In the genomic region with DNA sequence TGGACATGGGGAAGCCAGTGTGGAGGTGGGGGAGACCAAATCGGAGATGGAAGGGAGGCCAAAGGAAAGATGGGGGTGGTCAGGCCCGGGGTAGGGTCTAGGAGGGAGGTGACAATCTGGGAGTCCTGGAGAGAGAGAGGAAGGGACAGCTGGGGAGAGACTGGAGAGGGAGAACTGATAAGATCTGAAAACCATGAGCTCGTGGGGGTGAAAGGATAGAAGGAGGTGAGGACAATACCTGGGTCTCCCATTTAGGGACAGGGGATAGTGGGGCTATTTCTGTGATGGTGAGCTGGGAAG, we compare ENCODE assay signal across 18 cellular contexts. TPM values are rescaled to one million over a fixed set of nuclear protein-coding genes. Genes with fewer than 3 reads are reported as not detected.
DNase-seq lines count a peak whose midpoint lies in the region; ATAC-seq and TF ChIP-seq lines count a peak whose summit lies in the region.
"Had no signal": no experiment of that assay in that cellular context is flagged by ENCODE, and none has a peak within 500 bp of the region (broad histone marks: within the 10 kb centered on the region; RNA-seq: fewer than 3 reads in every experiment).

No MANE protein-coding gene starts in this region.

- H3K27me3 ChIP-seq in DND-41 (ENCODE audit: insufficient read depth, low read length, poor library complexity) (no peaks in the 10 kb centered on the region), ectodermal cell (ENCODE audit: control insufficient read depth, insufficient read depth, low read length, poor library complexity, severe bottlenecking) (no peaks in the 10 kb centered on the region), neuron (ENCODE audit: insufficient read depth, low read length) (no peaks in the 10 kb centered on the region)
- H3K27me3 ChIP-seq: colonic mucosa had no signal

- peak overlapping the region; percentile 74 for H3K4me3 Mint-ChIP-seq in T-helper 17 cell

- H4K20me1 ChIP-seq in DND-41 (ENCODE audit: insufficient read depth, low read length), result 0 out of 2 replicates have a peak, but pooled peaks cover 6% of the 10 kb centered on the region

- H3K4me3 ChIP-seq in DND-41 (ENCODE audit: low read depth in 1 of 2, low read length in 2 of 2) (no peak overlapping the region), ectodermal cell (ENCODE audit: insufficient read depth, low read depth, low read length) (peak overlapping the region; percentile 83), neuron (ENCODE audit: low read length) (peak overlapping the region; percentile 70)
- H3K4me3 ChIP-seq: colonic mucosa, left ventricle myocardium inferior, smooth muscle cell had no signal

- H3K27ac ChIP-seq in DND-41 (ENCODE audit: low read length), result no peak overlapping the region
- H3K27ac ChIP-seq in ectodermal cell (ENCODE audit: insufficient read depth, low read depth, low read length, poor library complexity, severe bottlenecking), result no peak overlapping the region
- H3K27ac ChIP-seq: colonic mucosa, left ventricle myocardium inferior had no signal

- no peaks in the 10 kb centered on the region for H3K36me3 Mint-ChIP-seq in T-helper 17 cell (ENCODE audit: low read depth)

- no peak for TF ChIP-seq CTCF in DND-41 (IDR thresholded peaks at IDR 0.05; ENCODE audit: borderline replicate concordance, extremely low read depth, low read length, poor library complexity, severe bottlenecking)

- DNase-seq in DND-41 (no peak), T-helper 17 cell (no peak), SIG-M5 (lab: John Stamatoyannopoulos, UW) (no peak)
- DNase-seq: activated gamma-delta T cell treated with Interleukin-2 at 50 U/mL for 16 hours, colonic mucosa, left ventricle myocardium inferior, NCI-H1436, NCI-H2171 treated with DMSO at 0.1 percent for 48 hours had no signal

- no peak overlapping the region for H3K27ac Mint-ChIP-seq in T-helper 17 cell

- H3K79me2 ChIP-seq in DND-41 (ENCODE audit: insufficient read depth, low read length), result peaks cover 13% of the 10 kb centered on the region

- H2AFZ ChIP-seq in DND-41 (ENCODE audit: low read depth, low read length) (no peak overlapping the region), neuron (ENCODE audit: low read depth, low read length) (no peak overlapping the region)

- H3K9me3 ChIP-seq in DND-41 (ENCODE audit: insufficient read depth, low read length, severe bottlenecking) (no peaks in the 10 kb centered on the region), T-helper 17 cell (ENCODE audit: control insufficient read depth, low read length, poor library complexity, severe bottlenecking) (no peaks in the 10 kb centered on the region), ectodermal cell (ENCODE audit: control insufficient read depth, low read length) (no peaks in the 10 kb centered on the region), neuron (ENCODE audit: low read length) (no peaks in the 10 kb centered on the region)
- H3K9me3 ChIP-seq: colonic mucosa, left ventricle myocardium inferior had no signal

- peaks cover 37% of the 10 kb centered on the region for H3K4me1 ChIP-seq in DND-41 (ENCODE audit: insufficient read depth, low read length)
- peaks cover 13% of the 10 kb centered on the region for H3K4me1 ChIP-seq in ectodermal cell (ENCODE audit: control insufficient read depth, insufficient read depth, low read length)
- peaks cover 18% of the 10 kb centered on the region for H3K4me1 ChIP-seq in neuron (ENCODE audit: insufficient read depth, low read length)

- 91 to 93% methylated on average over 3 of the region's 3 CpGs for WGBS in ectodermal cell, 2 experiments

- no peak overlapping the region for H3K9ac ChIP-seq in DND-41 (ENCODE audit: low read depth, low read length)

- no peaks in the 10 kb centered on the region for H3K27me3 Mint-ChIP-seq in T-helper 17 cell

- no peak for ATAC-seq in DND-41 (ENCODE audit: insufficient read depth, low read depth)
- no peak for ATAC-seq in T-helper 17 cell
- ATAC-seq in GM18868 (IDR thresholded peaks at IDR 0.05; ENCODE audit: unreplicated experiment), result no peak
- no peak for ATAC-seq in GM18870 (IDR thresholded peaks at IDR 0.05; ENCODE audit: unreplicated experiment)

- H3K4me1 Mint-ChIP-seq in T-helper 17 cell, result peaks cover 27% of the 10 kb centered on the region

- H3K4me2 ChIP-seq in DND-41 (ENCODE audit: insufficient read depth, low read length), result peak overlapping the region; percentile 96; the same call in 1 of the 2 replicates

- H3K36me3 ChIP-seq in DND-41 (ENCODE audit: insufficient read depth, low read length), result peaks cover 10% of the 10 kb centered on the region; the same call in 1 of the 2 replicates
- peaks cover 3% of the 10 kb centered on the region for H3K36me3 ChIP-seq in ectodermal cell (ENCODE audit: control insufficient read depth, insufficient read depth, low read length)
- H3K36me3 ChIP-seq in neuron (ENCODE audit: insufficient read depth, low read length), result peaks cover 7% of the 10 kb centered on the region
- H3K36me3 ChIP-seq: colonic mucosa had no signal

RNA-seq across cellular contexts. Expression of gene HSD11B1L, which starts 1.4 kb away (rescaled TPM):
- 1 to 10 TPM; 1.4 to 3.1 TPM for total RNA-seq in T-helper 17 cell
- polyA plus RNA-seq in ectodermal cell (2013, experiment 1 of 4), result 35.0 TPM
- polyA plus RNA-seq in ectodermal cell (2013, experiment 2 of 4), result 38.7 TPM
- 38.7 TPM for polyA plus RNA-seq in ectodermal cell (2013, experiment 3 of 4)
- polyA plus RNA-seq in ectodermal cell (2013, experiment 4 of 4), result 35.8 TPM

RNA-seq across cellular contexts. Expression of gene MICOS13, which starts 1.9 kb away (rescaled TPM):
- 10 to 100 TPM; 26.9 to 27.9 TPM for total RNA-seq in T-helper 17 cell
- 16.3 TPM for polyA plus RNA-seq in ectodermal cell (2013, experiment 1 of 4)
- 18.0 TPM for polyA plus RNA-seq in ectodermal cell (2013, experiment 2 of 4)
- polyA plus RNA-seq in ectodermal cell (2013, experiment 3 of 4), result 22.3 TPM
- polyA plus RNA-seq in ectodermal cell (2013, experiment 4 of 4), result 22.4 TPM

RNA-seq across cellular contexts. Expression of gene RPL36, which starts 7.9 kb away (rescaled TPM):
- 1,000 to 10,000 TPM in 1 of 2 donors, 100 to 1,000 TPM in 1; 811 to 1,376 TPM for total RNA-seq in T-helper 17 cell
- 1,043 TPM for polyA plus RNA-seq in ectodermal cell (2013, experiment 1 of 4)
- 965 TPM for polyA plus RNA-seq in ectodermal cell (2013, experiment 2 of 4)
- 975 TPM for polyA plus RNA-seq in ectodermal cell (2013, experiment 3 of 4)
- 1,114 TPM for polyA plus RNA-seq in ectodermal cell (2013, experiment 4 of 4)

RNA-seq across cellular contexts. Expression of gene LONP1, which starts 37.7 kb away (rescaled TPM):
- total RNA-seq in T-helper 17 cell, result 10 to 100 TPM; 61.0 to 65.2 TPM
- polyA plus RNA-seq in ectodermal cell (2013, experiment 1 of 4), result 63.9 TPM
- 68.0 TPM for polyA plus RNA-seq in ectodermal cell (2013, experiment 2 of 4)
- polyA plus RNA-seq in ectodermal cell (2013, experiment 3 of 4), result 52.6 TPM
- polyA plus RNA-seq in ectodermal cell (2013, experiment 4 of 4), result 55.8 TPM

RNA-seq across cellular contexts. Expression of gene CATSPERD, which starts 38.2 kb away (rescaled TPM):
- not detected for total RNA-seq in T-helper 17 cell
- polyA plus RNA-seq in ectodermal cell (2013, experiment 1 of 4), result not detected
- polyA plus RNA-seq in ectodermal cell (2013, experiment 2 of 4), result not detected
- not detected for polyA plus RNA-seq in ectodermal cell (2013, experiment 3 of 4)
- not detected for polyA plus RNA-seq in ectodermal cell (2013, experiment 4 of 4)
- total RNA-seq: activated CD8-positive, alpha-beta memory T cell treated with anti-CD3 and anti-CD28 coated beads for 36 hours; colonic mucosa; HT-29; left ventricle myocardium inferior; LHCN-M2; pulmonary artery endothelial cell; smooth muscle cell had no signal
- polyA plus RNA-seq: BJ, smooth muscle cell had no signal

Comparison
In these comparisons a context has a peak if more than half of its experiments do, and no peak if none do; other contexts are left out.
1. H3K4me3 ChIP-seq: peak in ectodermal cell (single experiment) and neuron (single experiment); none in DND-41 (0 of 2).